In genomic region chr1:210074904-210075303, GRCh38 we compare ENCODE assay signal across 1 cellular context.
TF ChIP-seq lines count a peak whose summit lies in the region.

No MANE protein-coding gene starts in this region.

TF ChIP-seq in K562, 482 proteins besides CTCF, POLR2A, EP300 and RAD21:
- TF ChIP-seq PRDM10 (IDR thresholded peaks at IDR 0.05; ENCODE audit: partially characterized antibody) (peak; percentile 82), MCM7 (IDR thresholded peaks at IDR 0.05) (0 out of 4 replicates have a peak, but pooled peaks of 1 of the 2 experiments have one; percentile 28), IRF2 (CRISPR knock-in tag; IDR thresholded peaks at IDR 0.05) (no peak), MXI1 (IDR thresholded peaks at IDR 0.05; ENCODE audit: low read depth, low read length) (no peak)
